ENCODE assay signal across 8 cellular contexts in the genomic region with DNA sequence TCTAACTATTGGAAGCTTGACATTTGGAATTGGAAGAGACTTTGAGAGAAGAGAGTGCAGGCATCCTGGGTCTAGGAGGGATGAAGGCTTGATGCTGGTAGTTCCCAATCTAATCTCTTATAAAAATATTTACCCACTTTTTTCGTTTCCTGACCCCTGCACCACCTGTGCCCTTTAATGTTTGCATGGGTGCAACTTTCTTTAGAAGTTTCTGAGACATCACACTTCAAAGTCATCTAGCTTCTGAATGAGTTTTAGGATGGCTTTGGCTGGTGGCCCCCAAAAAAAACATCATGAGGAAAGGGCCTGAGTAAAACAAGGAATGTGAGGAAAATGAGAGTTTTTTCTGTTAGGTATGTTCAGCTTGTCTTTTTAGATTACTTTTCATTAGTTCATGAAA. TPM values are rescaled to one million over a fixed set of nuclear protein-coding genes. Genes with fewer than 3 reads are reported as not detected.
DNase-seq lines count a peak whose midpoint lies in the region; ATAC-seq, FAIRE-seq and TF ChIP-seq lines count a peak whose summit lies in the region.

No MANE protein-coding gene starts in this region.

- TF ChIP-seq CTCF in Calu3 (IDR thresholded peaks at IDR 0.05; ENCODE audit: unreplicated experiment) (no peak), Panc1 (IDR thresholded peaks at IDR 0.05) (no peak), esophagus muscularis mucosa (IDR thresholded peaks at IDR 0.05) (no peak), ovary (IDR thresholded peaks at IDR 0.05) (no peak), D721Med (IDR thresholded peaks at IDR 0.05; ENCODE audit: insufficient read depth, missing control alignments) (no peak)

- no peak for TF ChIP-seq POLR2A in esophagus muscularis mucosa (IDR thresholded peaks at IDR 0.05; ENCODE audit: low read depth)
- no peak for TF ChIP-seq POLR2A in ovary (IDR thresholded peaks at IDR 0.05)

- WGBS in esophagus muscularis mucosa, result 4% methylated on average over 1 of the region's 1 CpG
- WGBS in ovary, 3 donors, result 0 to 6% (median 1%) methylated on average over 1 of the region's 1 CpG

- no peaks in the 10 kb centered on the region for H3K9me3 ChIP-seq in Panc1 (ENCODE audit: control insufficient read depth, insufficient read depth, low read depth, low read length)
- H3K9me3 ChIP-seq in esophagus muscularis mucosa, result no peaks in the 10 kb centered on the region
- no peaks in the 10 kb centered on the region for H3K9me3 ChIP-seq in ovary

- FAIRE-seq in D721Med (lab: Jason Lieb, UNC), result no peak

- H3K36me3 Mint-ChIP-seq in Calu3 (ENCODE audit: insufficient read depth, unreplicated experiment), result peaks cover 23% of the 10 kb centered on the region

- H3K27ac Mint-ChIP-seq in Calu3 (ENCODE audit: unreplicated experiment), result peak overlapping the region; percentile 92

- H3K4me1 ChIP-seq in Panc1 (ENCODE audit: control insufficient read depth, insufficient read depth, low read length) (peaks cover 16% of the 10 kb centered on the region), esophagus muscularis mucosa (peaks cover 8 to 23% (median 20%) of the 10 kb centered on the region in 4 donors), ovary (ENCODE audit: insufficient read depth) (peaks cover 1% of the 10 kb centered on the region)

- BruUV-seq in Calu3 (replicated peaks; lab: Mats Ljungman, UMichigan) (no TSS peak), Panc1 (replicated peaks; lab: Mats Ljungman, UMichigan) (no TSS peak)

- no peak for TF ChIP-seq EP300 in esophagus muscularis mucosa (IDR thresholded peaks at IDR 0.05)
- TF ChIP-seq EP300 in ovary (IDR thresholded peaks at IDR 0.05), result no peak

- DNase-seq in Calu3 (no peak), Panc1 (ENCODE audit: low read depth, low spot score) (no peak), esophagus muscularis mucosa (ENCODE audit: extremely low spot score) (no peak), ovary (no peak), GM03348 (ENCODE audit: low spot score) (no peak), NCI-H1930 (lab: John Stamatoyannopoulos, UW) (no peak), D721Med (ENCODE audit: insufficient read length, low spot score) (no peak), ACHN (no peak)

- ATAC-seq in Panc1, result no peak

- no peaks in the 10 kb centered on the region for H3K9me3 Mint-ChIP-seq in Calu3 (ENCODE audit: low read depth, unreplicated experiment)

- peaks cover 20% of the 10 kb centered on the region for H3K4me1 Mint-ChIP-seq in Calu3 (ENCODE audit: low read depth, unreplicated experiment)

- intact Hi-C loops in Calu3 (cut with micrococcal nuclease; ENCODE audit: unreplicated experiment) (no loop called here), Panc1 (cut with micrococcal nuclease; ENCODE audit: unreplicated experiment) (no loop called here), esophagus muscularis mucosa (cut with DNase I) (no loop called here), ovary (cut with DNase I) (no loop called here)

- in situ Hi-C loops in Panc1 (cut with HindIII; ENCODE audit: low pct_unique_long_range_greater_than_20kb, low sequenced_read_pairs), result no loop called here
- in situ Hi-C loops in ACHN (cut with HindIII; ENCODE audit: low pct_ligation_motif_present, low pct_unique_long_range_greater_than_20kb, low sequenced_read_pairs), result no loop called here

- H3K27me3 ChIP-seq in Panc1 (ENCODE audit: control insufficient read depth, insufficient read depth, low read length) (no peaks in the 10 kb centered on the region), esophagus muscularis mucosa (no peaks in the 10 kb centered on the region), ovary (no peaks in the 10 kb centered on the region)

- H3K4me3 Mint-ChIP-seq in Calu3 (ENCODE audit: low read depth, unreplicated experiment), result peak overlapping the region; percentile 93

- POLR2A ChIA-PET in Panc1 (lab: Charles Lee), result no interaction called here

- peak overlapping the region; percentile 86 to 91 for H3K4me3 ChIP-seq in Panc1 (ENCODE audit: low read depth in 2 of 2, low read length in 2 of 2)
- peak overlapping the region; percentile 82 to 99 (median 96) for H3K4me3 ChIP-seq in esophagus muscularis mucosa
- H3K4me3 ChIP-seq in ovary, result peak overlapping the region; percentile 96

- no peaks in the 10 kb centered on the region; the same call in 1 of the 2 replicates for H3K36me3 ChIP-seq in Panc1 (ENCODE audit: control insufficient read depth, insufficient read depth, low read length)
- peaks cover 8 to 30% (median 15%) of the 10 kb centered on the region in 4 donors for H3K36me3 ChIP-seq in esophagus muscularis mucosa
- H3K36me3 ChIP-seq in ovary, result no peaks in the 10 kb centered on the region

- H3K27me3 Mint-ChIP-seq in Calu3 (ENCODE audit: unreplicated experiment), result no peaks in the 10 kb centered on the region

- H3K27ac ChIP-seq in Panc1 (ENCODE audit: low read length) (peak overlapping the region; percentile 86), esophagus muscularis mucosa (replicated peaks in 1 of 4) (peak overlapping the region in 1 of 4 donors; percentile 87), ovary (peak overlapping the region in 1 of 2 donors; percentile 59)

- CTCF ChIA-PET in Calu3 (lab: Charles Lee), result interaction anchor here (0.6 kb wide), 1 partner anchor 1447 kb away, joined by 3 read pairs; no protein-coding TSS in a partner anchor
- CTCF ChIA-PET in Panc1 (lab: Charles Lee), result no interaction called here

RNA-seq across cellular contexts. Expression of a gene that starts 1.1 kb away (rescaled TPM):
- total RNA-seq in Calu3 (2022) (25.1 and 26.0 TPM in 2 replicates), Panc1 (2021; ENCODE audit: unreplicated experiment) (31.7 TPM), esophagus muscularis mucosa (10 to 100 TPM in 1 of 4 donors, 1 to 10 TPM in 3; 9.1 to 13.6 (median 9.2) TPM), ovary (10 to 100 TPM in 6 of 7 donors, 1 to 10 TPM in 1; 8.5 to 19.0 (median 17.0) TPM)
- polyA plus RNA-seq in Panc1 (2012; ENCODE audit: insufficient read length), result 14.8 TPM
- polyA plus RNA-seq in ovary, result 10 to 100 TPM in 1 of 2 donors, 1 to 10 TPM in 1; 8.2 to 17.1 TPM
